22 cellular contexts compared by ENCODE assay signal in the genomic region with DNA sequence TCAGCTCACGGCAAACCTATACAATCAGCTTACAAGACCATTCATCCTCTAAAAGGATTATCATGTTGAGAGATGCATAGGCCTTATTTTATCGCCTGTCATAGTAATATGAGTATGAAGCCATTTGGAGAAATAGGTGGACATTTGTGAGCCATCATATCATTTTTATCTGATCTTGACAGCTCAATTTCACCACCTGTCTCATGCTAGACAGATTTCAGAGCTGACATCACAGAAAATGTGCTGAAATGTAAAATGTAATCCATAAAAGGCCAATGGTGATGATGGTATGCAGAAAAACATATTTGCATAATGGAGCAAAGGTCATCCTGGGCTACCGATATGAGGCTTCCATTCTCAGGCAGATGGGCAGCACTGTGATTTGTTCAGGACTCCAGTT.
DNase-seq lines count a peak whose midpoint lies in the region; ATAC-seq, FAIRE-seq and TF ChIP-seq lines count a peak whose summit lies in the region.
"Had no signal": no experiment of that assay in that cellular context is flagged by ENCODE, and none has a peak within 500 bp of the region (broad histone marks: within the 10 kb centered on the region; RNA-seq: fewer than 3 reads in every experiment).

No MANE protein-coding gene starts in this region.

- H3K4me2 ChIP-seq in H1 (ENCODE audit: insufficient read depth in 1 of 2, low read depth in 2 of 2, low read length in 2 of 2), result no peak overlapping the region; a peak in 1 of 4 replicates
- H3K4me2 ChIP-seq: BLaER1 treated with 17β-estradiol and CSF1 and Interleukin-3, amounts not matched to agents 10 nM and 100 nM had no signal

- no peak overlapping the region for H3K27ac ChIP-seq in H1 (ENCODE audit: low read depth, low read length)
- H3K27ac ChIP-seq: BLaER1 treated with 17β-estradiol and CSF1 and Interleukin-3, amounts not matched to agents 10 nM and 100 nM; GM23248; HL-60 had no signal

- no peak overlapping the region for H2AFZ ChIP-seq in H1 (ENCODE audit: low read length)
- H2AFZ ChIP-seq: GM23248 had no signal

- H3K4me1 ChIP-seq in H1 (replicated peaks in 1 of 4; ENCODE audit: control insufficient read depth in 3 of 4, insufficient read depth in 4 of 4, low read length in 3 of 4), result peaks cover 0 to 5% (median 2%) of the 10 kb centered on the region in 4 experiments; a peak in 3 of 7 replicates
- H3K4me1 ChIP-seq: BLaER1 treated with 17β-estradiol and CSF1 and Interleukin-3, amounts not matched to agents 10 nM and 100 nM had no signal

- H3K9me3 ChIP-seq in H1 (ENCODE audit: insufficient read depth in 2 of 2, low read depth in 1 of 2, low read length in 1 of 2), result no peaks in the 10 kb centered on the region

- no peak for TF ChIP-seq RAD21 in H1 (IDR thresholded peaks at IDR 0.05 in 1 of 2, conservative IDR thresholded peaks at IDR 0.05 in 1 of 2; ENCODE audit: low read depth in 2 of 2, low read length in 2 of 2)

- H2BK120ac ChIP-seq in H1 (replicated peaks; ENCODE audit: low read depth, low read length), result no peak overlapping the region

- H3K56ac ChIP-seq in H1 (replicated peaks; ENCODE audit: insufficient read length, low read depth, low read length), result no peak overlapping the region

- H3K79me2 ChIP-seq in H1 (ENCODE audit: control insufficient read depth in 1 of 2, insufficient read depth in 2 of 2, low read length in 2 of 2), result no peaks in the 10 kb centered on the region

- 88% methylated on average over 3 of the region's 3 CpGs; no CpG with 5 or more reads in 1 of the 2 experiments for WGBS in H1 (ENCODE audit: extremely low coverage in 1 of 2, insufficient coverage in 1 of 2, insufficient read length in 1 of 2, insufficient replicate concordance in 2 of 2, low coverage in 1 of 2, low lambda C conversion rate in 2 of 2, missing lambda C conversion rate in 1 of 2), 2 experiments

- H4K91ac ChIP-seq in H1 (replicated peaks; ENCODE audit: insufficient read length, low read length), result no peak overlapping the region

- H2AK5ac ChIP-seq in H1 (ENCODE audit: low read depth, low read length), result no peak overlapping the region

- no peak for TF ChIP-seq POLR2A in H1 (IDR thresholded peaks at IDR 0.05; ENCODE audit: control extremely low read depth in 1 of 2, low read depth in 2 of 2, low read length in 2 of 2)

- no peak overlapping the region for H4K8ac ChIP-seq in H1 (ENCODE audit: extremely low read depth, insufficient read depth, low read length)

- H3K23ac ChIP-seq in H1 (ENCODE audit: insufficient read length), result peak overlapping the region; percentile 15

- FAIRE-seq in D721Med (lab: Jason Lieb, UNC) (peak; percentile 46), H1 (lab: Jason Lieb, UNC) (no peak)
- FAIRE-seq: GM12892, GM18507, H54 had no signal

- no peak overlapping the region for H3K4me3 ChIP-seq in H1 (ENCODE audit: extremely low read depth in 1 of 4, insufficient read depth in 2 of 4, low read depth in 3 of 4, low read length in 4 of 4)
- H3K4me3 ChIP-seq: BLaER1 treated with 17β-estradiol and CSF1 and Interleukin-3, amounts not matched to agents 10 nM and 100 nM; GM23248 had no signal

- H3K9ac ChIP-seq in H1 (replicated peaks in 1 of 4; ENCODE audit: extremely low read depth in 1 of 4, low read depth in 3 of 4, low read length in 3 of 4), result no peak overlapping the region
- H3K9ac ChIP-seq: BLaER1 treated with 17β-estradiol and CSF1 and Interleukin-3, amounts not matched to agents 10 nM and 100 nM; GM23248 had no signal

- H2BK20ac ChIP-seq in H1 (ENCODE audit: low read length), result no peak overlapping the region

- CTCF ChIA-PET in H1 (lab: Charles Lee; ENCODE audit: partially characterized antibody), result no interaction called here

- no peaks in the 10 kb centered on the region for H4K20me1 ChIP-seq in H1 (replicated peaks in 1 of 2; ENCODE audit: control insufficient read depth in 1 of 2, insufficient read depth in 2 of 2, low read length in 2 of 2)
- H4K20me1 ChIP-seq: BLaER1 treated with 17β-estradiol and CSF1 and Interleukin-3, amounts not matched to agents 10 nM and 100 nM had no signal

- H3K79me1 ChIP-seq in H1 (ENCODE audit: low read depth, low read length), result no peaks in the 10 kb centered on the region

- no peak overlapping the region for H3K18ac ChIP-seq in H1 (ENCODE audit: extremely low read depth, low read length)

- H2BK5ac ChIP-seq in H1 (ENCODE audit: low read depth, low read length), result no peak overlapping the region

- H2BK15ac ChIP-seq in H1 (ENCODE audit: low read length), result no peak overlapping the region

- no peak overlapping the region for H3K4ac ChIP-seq in H1 (replicated peaks; ENCODE audit: insufficient read length, low read depth, low read length)

- no peaks in the 10 kb centered on the region for H3K36me3 ChIP-seq in H1 (ENCODE audit: control insufficient read depth in 2 of 4, insufficient read depth in 4 of 4, low read length in 3 of 4)
- H3K36me3 ChIP-seq: BLaER1 treated with 17β-estradiol and CSF1 and Interleukin-3, amounts not matched to agents 10 nM and 100 nM had no signal

- no peak for TF ChIP-seq EP300 in H1 (IDR thresholded peaks at IDR 0.05; ENCODE audit: borderline replicate concordance in 1 of 2, low read depth in 2 of 2, low read length in 2 of 2)

- TF ChIP-seq CTCF in D721Med (IDR thresholded peaks at IDR 0.05; ENCODE audit: insufficient read depth, missing control alignments), result no peak
- no peak for TF ChIP-seq CTCF in H1 (IDR thresholded peaks at IDR 0.05; ENCODE audit: control extremely low read depth in 1 of 3, insufficient read depth in 1 of 3, low read depth in 1 of 3, low read length in 3 of 3)

- H3K23me2 ChIP-seq in H1 (ENCODE audit: low read depth, low read length), result no peaks in the 10 kb centered on the region

- H2BK12ac ChIP-seq in H1 (ENCODE audit: low read depth, low read length), result no peak overlapping the region

- ATAC-seq in HG02759 (IDR thresholded peaks at IDR 0.05; ENCODE audit: unreplicated experiment) (no peak), HG03175 (IDR thresholded peaks at IDR 0.05; ENCODE audit: unreplicated experiment) (no peak), HG02981 (IDR thresholded peaks at IDR 0.05; ENCODE audit: unreplicated experiment) (no peak), HG02840 (IDR thresholded peaks at IDR 0.05; ENCODE audit: low FRiP score, unreplicated experiment) (no peak)
- ATAC-seq: CD8-positive, alpha-beta T cell; HCT116 had no signal

- H3K27me3 ChIP-seq in H1 (replicated peaks in 1 of 4; ENCODE audit: control insufficient read depth in 3 of 4, extremely low read depth in 1 of 4, insufficient read depth in 3 of 4, low read length in 3 of 4), result no peaks in the 10 kb centered on the region
- H3K27me3 ChIP-seq: BLaER1 treated with 17β-estradiol and CSF1 and Interleukin-3, amounts not matched to agents 10 nM and 100 nM had no signal

- POLR2A ChIA-PET in H1 (lab: Charles Lee; ENCODE audit: partially characterized antibody), result no interaction called here

- H3K14ac ChIP-seq in H1 (ENCODE audit: insufficient read length), result no peak overlapping the region

- DNase-seq in D721Med (ENCODE audit: insufficient read length, low spot score), result no peak
- DNase-seq in HuH-7.5 (ENCODE audit: low spot score), result peak; percentile 17
- peak; percentile 27 for DNase-seq in NCI-H82 treated with DMSO at 0.1 percent for 48 hours (lab: John Stamatoyannopoulos, UW; ENCODE audit: unreplicated experiment)
- no peak for DNase-seq in H1 (ENCODE audit: low read depth in 1 of 2, low spot score in 2 of 2)
- DNase-seq: Calu3; CD8-positive, alpha-beta T cell; DMS153; DMS79; GDM1; GM23248; HFFc6; KBM-7 had no signal

- H4K5ac ChIP-seq in H1 (ENCODE audit: insufficient read length, low read depth, low read length), result no peak overlapping the region

TF ChIP-seq in H1, 55 proteins besides CTCF, POLR2A, EP300 and RAD21:
- TF ChIP-seq HDAC6 (IDR thresholded peaks at IDR 0.05; ENCODE audit: low read depth, low read length), result no peak
- TF ChIP-seq NANOG (IDR thresholded peaks at IDR 0.05; ENCODE audit: insufficient read depth, low read depth, low read length, poor library complexity, severe bottlenecking), result no peak
- no peak for TF ChIP-seq FOSL1 (IDR thresholded peaks at IDR 0.05; ENCODE audit: insufficient read depth, low read depth, low read length)
- TF ChIP-seq CEBPB (IDR thresholded peaks at IDR 0.05; ENCODE audit: low read depth, low read length), result no peak
- no peak for TF ChIP-seq SRF (IDR thresholded peaks at IDR 0.05; ENCODE audit: low read depth, low read length)
- no peak for TF ChIP-seq GTF2F1 (IDR thresholded peaks at IDR 0.05; ENCODE audit: borderline replicate concordance, low read depth, low read length)
- TF ChIP-seq SP2 (IDR thresholded peaks at IDR 0.05; ENCODE audit: low read length), result no peak
- no peak for TF ChIP-seq CHD1 (IDR thresholded peaks at IDR 0.05; ENCODE audit: low read depth, low read length)
- no peak for TF ChIP-seq RFX5 (IDR thresholded peaks at IDR 0.05; ENCODE audit: borderline replicate concordance, low read depth, low read length)
- TF ChIP-seq KDM5A (IDR thresholded peaks at IDR 0.05; ENCODE audit: low read length), result no peak
- TF ChIP-seq BRCA1 (IDR thresholded peaks at IDR 0.05; ENCODE audit: low read depth, low read length), result no peak
TF ChIP-seq in H1: peak in this region for 0.

Comparison
In these comparisons a context has a peak if more than half of its experiments do, and no peak if none do; other contexts are left out.
1. DNase-seq: peak in HuH-7.5 (single experiment) and NCI-H82 treated with DMSO at 0.1 percent for 48 hours (single experiment); none in D721Med (single experiment) and H1 (0 of 2).